ENCODE assay signal across 8 cellular contexts in genomic region chr7:88546808-88547207, GRCh38.
A peak's percentile ranks its signal among the peaks of the same experiment; 100 is the strongest.
DNase-seq lines count a peak whose midpoint lies in the region; ATAC-seq and TF ChIP-seq lines count a peak whose summit lies in the region.

No MANE protein-coding gene starts in this region.

- H3K9me3 ChIP-seq in breast epithelium (peaks cover 8 to 30% of the 10 kb centered on the region in 2 donors), upper lobe of left lung (peaks cover 0 to 15% (median 4%) of the 10 kb centered on the region in 4 donors)

- no peaks in the 10 kb centered on the region for H3K36me3 ChIP-seq in breast epithelium
- H3K36me3 ChIP-seq in upper lobe of left lung = no peaks in the 10 kb centered on the region

- TF ChIP-seq CTCF in MCF 10A (IDR thresholded peaks at IDR 0.05; ENCODE audit: unreplicated experiment) (peak; percentile 65), breast epithelium (IDR thresholded peaks at IDR 0.05) (no peak), upper lobe of left lung (IDR thresholded peaks at IDR 0.05) (peak in 3 of 6 experiments; percentile 14 to 30 (median 19))

- TF ChIP-seq EP300 in upper lobe of left lung (IDR thresholded peaks at IDR 0.05) = no peak

- H3K4me1 Mint-ChIP-seq in MCF 10A (ENCODE audit: insufficient read depth, unreplicated experiment) = no peaks in the 10 kb centered on the region

- no peaks in the 10 kb centered on the region for H3K4me1 ChIP-seq in breast epithelium
- no peaks in the 10 kb centered on the region for H3K4me1 ChIP-seq in upper lobe of left lung

- no TSS peak for BruUV-seq in MCF 10A (replicated peaks; lab: Mats Ljungman, UMichigan)

- no peaks in the 10 kb centered on the region for H3K9me3 Mint-ChIP-seq in MCF 10A (ENCODE audit: unreplicated experiment)

- WGBS in upper lobe of left lung, 2 donors = 36 to 55% methylated on average over 2 of the region's 2 CpGs

- no peak overlapping the region for H3K4me3 Mint-ChIP-seq in MCF 10A (ENCODE audit: unreplicated experiment)

- POLR2A ChIA-PET in MCF 10A (lab: Yijun Ruan, JAX) = no interaction called here

- no peaks in the 10 kb centered on the region for H3K27me3 ChIP-seq in breast epithelium
- no peaks in the 10 kb centered on the region for H3K27me3 ChIP-seq in upper lobe of left lung

- ATAC-seq in HG03039 (IDR thresholded peaks at IDR 0.05; ENCODE audit: unreplicated experiment) (peak; percentile 63), upper lobe of left lung (ENCODE audit: low FRiP score in 2 of 2) (no peak), HG03280 (IDR thresholded peaks at IDR 0.05; ENCODE audit: unreplicated experiment) (no peak)

- DNase-seq in MCF 10A (ENCODE audit: unreplicated experiment) (peak; percentile 63), breast epithelium (ENCODE audit: low spot score in 2 of 2) (no peak), RPMI7951 (ENCODE audit: low read depth) (peak; percentile 9), globus pallidus (ENCODE audit: low spot score) (peak; percentile 21), amniotic stem cell (lab: John Stamatoyannopoulos, UW) (no peak), upper lobe of left lung (no peak)

- H3K36me3 Mint-ChIP-seq in MCF 10A (ENCODE audit: insufficient read depth, unreplicated experiment) = no peaks in the 10 kb centered on the region

- intact Hi-C loops in MCF 10A (cut with micrococcal nuclease) (loop anchor here (1.0 to 10.0 kb wide), 3 partner anchors 288 to 1568 kb away; no protein-coding TSS in a partner anchor), breast epithelium (cut with DNase I; ENCODE audit: low total_unique reads) (no loop called here)

- H3K4me3 ChIP-seq in breast epithelium (no peak overlapping the region), upper lobe of left lung (no peak overlapping the region)

- no peaks in the 10 kb centered on the region for H3K27me3 Mint-ChIP-seq in MCF 10A (ENCODE audit: insufficient read depth, unreplicated experiment)

- TF ChIP-seq POLR2A in breast epithelium (IDR thresholded peaks at IDR 0.05) (no peak), upper lobe of left lung (IDR thresholded peaks at IDR 0.05) (no peak)

- no peak overlapping the region for H3K27ac Mint-ChIP-seq in MCF 10A (ENCODE audit: low read depth, unreplicated experiment)

- CTCF ChIA-PET in MCF 10A (lab: Yijun Ruan, JAX) = interaction anchor here (0.7 to 1.4 kb wide), 2 partner anchors 281 to 1166 kb away, joined by 3 read pairs; no protein-coding TSS in a partner anchor

- H3K27ac ChIP-seq in breast epithelium (no peak overlapping the region), upper lobe of left lung (no peak overlapping the region)

Comparison
In these comparisons a context has a peak if more than half of its experiments do, and no peak if none do; other contexts are left out.
1. DNase-seq: peak in MCF 10A (single experiment), RPMI7951 (single experiment) and globus pallidus (single experiment); none in breast epithelium (0 of 2), amniotic stem cell (single experiment) and upper lobe of left lung (0 of 2).